ENCODE assay signal across 24 cellular contexts in genomic region chr11:27028653-27029052, GRCh38. TPM values are rescaled to one million over a fixed set of nuclear protein-coding genes. Genes with fewer than 3 reads are reported as not detected.
DNase-seq lines count a peak whose midpoint lies in the region; ATAC-seq and TF ChIP-seq lines count a peak whose summit lies in the region.
"Had no signal": no experiment of that assay in that cellular context is flagged by ENCODE, and none has a peak within 500 bp of the region (broad histone marks: within the 10 kb centered on the region; RNA-seq: fewer than 3 reads in every experiment).

No MANE protein-coding gene starts in this region.

- H3K27me3 ChIP-seq in SJCRH30 = no peaks in the 10 kb centered on the region
- H3K27me3 ChIP-seq: adrenal gland had no signal

- no peaks in the 10 kb centered on the region for H3K4me1 Mint-ChIP-seq in glutamatergic neuron (ENCODE audit: low read depth, unreplicated experiment)
- H3K4me1 Mint-ChIP-seq: central memory CD8-positive, alpha-beta T cell; stimulated activated effector memory CD8-positive, alpha-beta T cell treated with anti-CD3 and anti-CD28 coated beads, Interleukin-12 subunit alpha, Interleukin-12 subunit beta, amount 100 ng/mL, for 72 hours; T-cell had no signal

- POLR2A ChIA-PET in RWPE1 (lab: Yijun Ruan, JAX; ENCODE audit: low non-redundant PET) = no interaction called here

- H3K27ac ChIP-seq in SJCRH30 (no peak overlapping the region), RWPE1 (no peak overlapping the region)
- H3K27ac ChIP-seq: adrenal gland had no signal

- H3K36me3 ChIP-seq in SJCRH30 = no peaks in the 10 kb centered on the region
- H3K36me3 ChIP-seq: adrenal gland had no signal

- peaks cover 1% of the 10 kb centered on the region for H3K9me3 Mint-ChIP-seq in glutamatergic neuron (ENCODE audit: unreplicated experiment)

- H3K4me1 ChIP-seq in SJCRH30 = no peaks in the 10 kb centered on the region
- H3K4me1 ChIP-seq: adrenal gland had no signal

- TF ChIP-seq CTCF in glutamatergic neuron (IDR thresholded peaks at IDR 0.05; ENCODE audit: partially characterized antibody, unreplicated experiment) (no peak), RWPE1 (conservative IDR thresholded peaks at IDR 0.05; ENCODE audit: low read depth) (no peak)

- H3K27me3 Mint-ChIP-seq in glutamatergic neuron (ENCODE audit: unreplicated experiment) = peaks cover 3% of the 10 kb centered on the region
- H3K27me3 Mint-ChIP-seq: CD4-positive, alpha-beta T cell; central memory CD8-positive, alpha-beta T cell; progenitor cell of endocrine pancreas; T-cell had no signal

- CTCF ChIA-PET in RWPE1 (lab: Yijun Ruan, JAX) = no interaction called here

- H3K9me3 ChIP-seq in SJCRH30 (replicated peaks) = no peaks in the 10 kb centered on the region
- H3K9me3 ChIP-seq: adrenal gland had no signal

- peak; percentile 69 for ATAC-seq in SK-N-SH treated with all-trans-retinoic acid at 6 μM for 48 hours
- ATAC-seq: activated CD8-positive, alpha-beta T cell treated with anti-CD3 and anti-CD28 coated beads, Interleukin-2, amount 10 ng/mL, durations not matched to agents 7 days and 5 days; HCT116; stimulated activated effector memory CD8-positive, alpha-beta T cell treated with anti-CD3 and anti-CD28 coated beads, Interleukin-12 subunit alpha, Interleukin-12 subunit beta, amount 100 ng/mL, for 72 hours; T-cell had no signal

- no peak overlapping the region for H3K27ac Mint-ChIP-seq in glutamatergic neuron (ENCODE audit: unreplicated experiment)
- H3K27ac Mint-ChIP-seq: activated CD8-positive, alpha-beta T cell treated with anti-CD3 and anti-CD28 coated beads, Interleukin-2, amount 10 ng/mL, durations not matched to agents 7 days and 5 days; CD4-positive, alpha-beta T cell; progenitor cell of endocrine pancreas; stimulated activated effector memory CD8-positive, alpha-beta T cell treated with anti-CD3 and anti-CD28 coated beads, Interleukin-12 subunit alpha, Interleukin-12 subunit beta, amount 100 ng/mL, for 72 hours; T-cell had no signal

- H3K4me3 Mint-ChIP-seq in glutamatergic neuron (ENCODE audit: unreplicated experiment) = no peak overlapping the region
- H3K4me3 Mint-ChIP-seq: activated CD8-positive, alpha-beta T cell treated with anti-CD3 and anti-CD28 coated beads, Interleukin-2, amount 10 ng/mL, durations not matched to agents 7 days and 5 days; CD4-positive, alpha-beta T cell; central memory CD8-positive, alpha-beta T cell; stimulated activated effector memory CD8-positive, alpha-beta T cell treated with anti-CD3 and anti-CD28 coated beads, Interleukin-12 subunit alpha, Interleukin-12 subunit beta, amount 100 ng/mL, for 72 hours; T-cell had no signal

- DNase-seq in fibroblast of gingiva (ENCODE audit: low read depth) (peak; percentile 45), medulla oblongata (ENCODE audit: extremely low spot score) (peak; percentile 31), superior temporal gyrus (ENCODE audit: extremely low spot score) (peak; percentile 67), glutamatergic neuron (no peak), SJCRH30 (no peak), RWPE1 (ENCODE audit: low spot score) (no peak), DMS 273 (lab: John Stamatoyannopoulos, UW; ENCODE audit: unreplicated experiment) (no peak)
- DNase-seq: activated CD4-positive, alpha-beta T cell treated with anti-CD3 and anti-CD28 coated beads for 1 hour; activated CD8-positive, alpha-beta T cell treated with anti-CD3 and anti-CD28 coated beads, Interleukin-2, amount 10 ng/mL, durations not matched to agents 7 days and 5 days; activated gamma-delta T cell; adrenal gland; CD4-positive, alpha-beta T cell; KBM-7; kidney glomerular epithelial cell; MM.1S; NCI-H69; SHP77 treated with DMSO at 0.1 percent for 48 hours; stimulated activated CD4-positive, alpha-beta T cell treated with anti-CD3 and anti-CD28 coated beads, Interleukin-2, amount 100 ng/mL, for 24 hours; T-cell had no signal

- no peaks in the 10 kb centered on the region for H3K36me3 Mint-ChIP-seq in glutamatergic neuron (ENCODE audit: unreplicated experiment)
- H3K36me3 Mint-ChIP-seq: stimulated activated effector memory CD8-positive, alpha-beta T cell treated with anti-CD3 and anti-CD28 coated beads, Interleukin-12 subunit alpha, Interleukin-12 subunit beta, amount 100 ng/mL, for 72 hours; T-cell had no signal

- no peak overlapping the region for H3K4me3 ChIP-seq in SJCRH30
- H3K4me3 ChIP-seq: adrenal gland had no signal

TF ChIP-seq in SK-N-SH treated with all-trans-retinoic acid at 6 μM for 48 hours, 23 proteins besides CTCF, POLR2A, EP300 and RAD21 (continues in another document):
- TF ChIP-seq POU6F1 (CRISPR knock-in tag; IDR thresholded peaks at IDR 0.05; ENCODE audit: borderline replicate concordance, low read depth) (no peak), ZFP30 (CRISPR knock-in tag; IDR thresholded peaks at IDR 0.05) (no peak), ZNF70 (CRISPR knock-in tag; IDR thresholded peaks at IDR 0.05) (no peak), CSRNP3 (CRISPR knock-in tag; IDR thresholded peaks at IDR 0.05) (no peak), ISL1 (CRISPR knock-in tag; IDR thresholded peaks at IDR 0.05) (no peak), OSR1 (CRISPR knock-in tag; IDR thresholded peaks at IDR 0.05) (no peak), SNAI2 (CRISPR knock-in tag; IDR thresholded peaks at IDR 0.05) (no peak), ZNF565 (CRISPR knock-in tag; conservative IDR thresholded peaks at IDR 0.05; ENCODE audit: low read depth) (no peak), RARB (CRISPR knock-in tag; IDR thresholded peaks at IDR 0.05) (no peak), CREB5 (CRISPR knock-in tag; IDR thresholded peaks at IDR 0.05; ENCODE audit: low read depth) (no peak), PATZ1 (CRISPR knock-in tag; IDR thresholded peaks at IDR 0.05; ENCODE audit: borderline replicate concordance) (no peak), GLIS3 (CRISPR knock-in tag; IDR thresholded peaks at IDR 0.05) (no peak), PPARA (CRISPR knock-in tag; IDR thresholded peaks at IDR 0.05; ENCODE audit: borderline replicate concordance) (no peak), ZNF8 (CRISPR knock-in tag; IDR thresholded peaks at IDR 0.05) (no peak), TCF4 (CRISPR knock-in tag; IDR thresholded peaks at IDR 0.05; ENCODE audit: borderline replicate concordance) (no peak)

RNA-seq across cellular contexts. Expression of gene BBOX1, which starts 12.0 kb away (rescaled TPM):
- not detected for total RNA-seq in glutamatergic neuron (ENCODE audit: unreplicated experiment)
- not detected in 2 replicates for total RNA-seq in SJCRH30 (2014; rRNA removed; shearing (Covaris generic))
- total RNA-seq: activated CD8-positive, alpha-beta T cell treated with anti-CD3 and anti-CD28 coated beads, Interleukin-2, amount 10 ng/mL, durations not matched to agents 7 days and 5 days; CD4-positive, alpha-beta T cell; progenitor cell of endocrine pancreas; T-cell had no signal

RNA-seq across cellular contexts. Expression of gene FIBIN, which starts 34.7 kb away (rescaled TPM):
- 0.22 TPM for total RNA-seq in glutamatergic neuron (ENCODE audit: unreplicated experiment)
- 0.15 and 0.36 TPM in 2 replicates for total RNA-seq in SJCRH30 (2014; rRNA removed; shearing (Covaris generic))
- total RNA-seq: activated CD8-positive, alpha-beta T cell treated with anti-CD3 and anti-CD28 coated beads, Interleukin-2, amount 10 ng/mL, durations not matched to agents 7 days and 5 days; CD4-positive, alpha-beta T cell; T-cell had no signal

Comparison
In these comparisons a context has a peak if more than half of its experiments do, and no peak if none do; other contexts are left out.
1. DNase-seq: peak in fibroblast of gingiva (single experiment), medulla oblongata (single experiment) and superior temporal gyrus (single experiment); none in glutamatergic neuron (single experiment), SJCRH30 (0 of 2), RWPE1 (single experiment) and DMS 273 (single experiment).